ENCODE assay signal across 1 cellular context in the genomic region with DNA sequence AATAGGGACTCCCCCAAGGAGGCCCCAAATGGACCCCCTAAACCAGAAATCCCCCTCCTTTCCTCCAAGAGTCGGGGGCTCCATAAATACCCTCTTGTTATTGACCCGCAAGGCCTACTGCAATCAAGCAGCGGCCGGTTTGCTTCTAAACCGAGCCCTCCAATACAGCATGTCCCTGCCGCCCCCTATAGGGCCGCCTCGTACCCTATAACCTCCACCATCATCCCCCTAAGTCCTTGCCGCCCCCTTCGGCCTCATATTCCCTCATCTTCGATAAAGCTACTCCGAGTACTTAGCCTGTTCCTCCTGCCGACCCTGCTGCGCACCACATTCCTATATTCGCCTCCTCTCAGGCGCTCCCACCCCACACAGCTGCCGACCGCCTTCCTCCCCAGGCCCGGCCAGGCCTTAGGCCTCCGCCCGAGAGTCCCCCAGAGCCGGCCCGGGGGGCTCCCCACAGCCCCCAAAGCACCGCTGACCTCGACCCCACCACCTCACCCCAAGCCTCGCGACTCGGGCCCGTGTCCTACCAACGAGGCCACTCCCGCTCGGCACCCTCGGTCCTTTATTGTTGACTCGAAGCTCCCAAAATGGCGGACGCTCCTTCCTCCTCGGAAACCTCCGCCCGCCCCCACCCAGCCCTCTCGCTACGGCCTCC.
TF ChIP-seq lines count a peak whose summit lies in the region.

No MANE protein-coding gene starts in this region.

TF ChIP-seq in A549, 52 proteins besides CTCF, POLR2A, EP300 and RAD21 (continued from another document):
- TF ChIP-seq, protein P1, sequence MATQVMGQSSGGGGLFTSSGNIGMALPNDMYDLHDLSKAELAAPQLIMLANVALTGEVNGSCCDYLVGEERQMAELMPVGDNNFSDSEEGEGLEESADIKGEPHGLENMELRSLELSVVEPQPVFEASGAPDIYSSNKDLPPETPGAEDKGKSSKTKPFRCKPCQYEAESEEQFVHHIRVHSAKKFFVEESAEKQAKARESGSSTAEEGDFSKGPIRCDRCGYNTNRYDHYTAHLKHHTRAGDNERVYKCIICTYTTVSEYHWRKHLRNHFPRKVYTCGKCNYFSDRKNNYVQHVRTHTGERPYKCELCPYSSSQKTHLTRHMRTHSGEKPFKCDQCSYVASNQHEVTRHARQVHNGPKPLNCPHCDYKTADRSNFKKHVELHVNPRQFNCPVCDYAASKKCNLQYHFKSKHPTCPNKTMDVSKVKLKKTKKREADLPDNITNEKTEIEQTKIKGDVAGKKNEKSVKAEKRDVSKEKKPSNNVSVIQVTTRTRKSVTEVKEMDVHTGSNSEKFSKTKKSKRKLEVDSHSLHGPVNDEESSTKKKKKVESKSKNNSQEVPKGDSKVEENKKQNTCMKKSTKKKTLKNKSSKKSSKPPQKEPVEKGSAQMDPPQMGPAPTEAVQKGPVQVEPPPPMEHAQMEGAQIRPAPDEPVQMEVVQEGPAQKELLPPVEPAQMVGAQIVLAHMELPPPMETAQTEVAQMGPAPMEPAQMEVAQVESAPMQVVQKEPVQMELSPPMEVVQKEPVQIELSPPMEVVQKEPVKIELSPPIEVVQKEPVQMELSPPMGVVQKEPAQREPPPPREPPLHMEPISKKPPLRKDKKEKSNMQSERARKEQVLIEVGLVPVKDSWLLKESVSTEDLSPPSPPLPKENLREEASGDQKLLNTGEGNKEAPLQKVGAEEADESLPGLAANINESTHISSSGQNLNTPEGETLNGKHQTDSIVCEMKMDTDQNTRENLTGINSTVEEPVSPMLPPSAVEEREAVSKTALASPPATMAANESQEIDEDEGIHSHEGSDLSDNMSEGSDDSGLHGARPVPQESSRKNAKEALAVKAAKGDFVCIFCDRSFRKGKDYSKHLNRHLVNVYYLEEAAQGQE (IDR thresholded peaks at IDR 0.05) = no peak
- TF ChIP-seq, protein P2, sequence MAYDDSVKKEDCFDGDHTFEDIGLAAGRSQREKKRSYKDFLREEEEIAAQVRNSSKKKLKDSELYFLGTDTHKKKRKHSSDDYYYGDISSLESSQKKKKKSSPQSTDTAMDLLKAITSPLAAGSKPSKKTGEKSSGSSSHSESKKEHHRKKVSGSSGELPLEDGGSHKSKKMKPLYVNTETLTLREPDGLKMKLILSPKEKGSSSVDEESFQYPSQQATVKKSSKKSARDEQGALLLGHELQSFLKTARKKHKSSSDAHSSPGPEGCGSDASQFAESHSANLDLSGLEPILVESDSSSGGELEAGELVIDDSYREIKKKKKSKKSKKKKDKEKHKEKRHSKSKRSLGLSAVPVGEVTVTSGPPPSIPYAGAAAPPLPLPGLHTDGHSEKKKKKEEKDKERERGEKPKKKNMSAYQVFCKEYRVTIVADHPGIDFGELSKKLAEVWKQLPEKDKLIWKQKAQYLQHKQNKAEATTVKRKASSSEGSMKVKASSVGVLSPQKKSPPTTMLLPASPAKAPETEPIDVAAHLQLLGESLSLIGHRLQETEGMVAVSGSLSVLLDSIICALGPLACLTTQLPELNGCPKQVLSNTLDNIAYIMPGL (CRISPR knock-in tag; IDR thresholded peaks at IDR 0.05; ENCODE audit: borderline replicate concordance) = peak; percentile 47; the same call in 1 of the 2 replicates
- TF ChIP-seq FOSL2 (IDR thresholded peaks at IDR 0.05) = no peak
- TF ChIP-seq FOSL2 (CRISPR knock-in tag; IDR thresholded peaks at IDR 0.05) = no peak
